7 cellular contexts compared by ENCODE assay signal in genomic region chr12:123150273-123150803, GRCh38. TPM values are rescaled to one million over a fixed set of nuclear protein-coding genes. Genes with fewer than 3 reads are reported as not detected.
DNase-seq lines count a peak whose midpoint lies in the region; ATAC-seq and TF ChIP-seq lines count a peak whose summit lies in the region.

No MANE protein-coding gene starts in this region.

- peaks cover 4% of the 10 kb centered on the region for H3K27me3 ChIP-seq in HL-60 (ENCODE audit: insufficient read depth, poor library complexity, severe bottlenecking)

- DNase-seq in HL-60 (ENCODE audit: low read depth in 1 of 2, low spot score in 1 of 2) (no peak), fibroblast of villous mesenchyme (ENCODE audit: low read depth) (no peak), omental fat pad (ENCODE audit: low spot score) (no peak), OCI-M2 (lab: John Stamatoyannopoulos, UW; ENCODE audit: unreplicated experiment) (no peak)
- peak; percentile 68 for DNase-seq in activated CD8-positive, alpha-beta memory T cell treated with anti-CD3 and anti-CD28 coated beads, Interleukin-2, amount 50 U/mL, for 48 hours

- TF ChIP-seq CTCF in HL-60 (IDR thresholded peaks at IDR 0.05; ENCODE audit: insufficient read depth, low read length) (no peak), fibroblast of villous mesenchyme (IDR thresholded peaks at IDR 0.05; ENCODE audit: insufficient read depth, low read depth, low read length) (no peak), omental fat pad (IDR thresholded peaks at IDR 0.05) (no peak)

- H3K27ac ChIP-seq in HL-60 (replicated peaks) = no peak overlapping the region

- peak; percentile 29 for ATAC-seq in GM19035 (IDR thresholded peaks at IDR 0.05; ENCODE audit: unreplicated experiment)
- ATAC-seq in omental fat pad (ENCODE audit: low FRiP score) = peak; percentile 37
- ATAC-seq in GM19455 (IDR thresholded peaks at IDR 0.05; ENCODE audit: unreplicated experiment) = no peak

- H3K4me3 ChIP-seq in HL-60 (replicated peaks; ENCODE audit: insufficient read depth, low read length) (peak overlapping the region; percentile 34), fibroblast of villous mesenchyme (ENCODE audit: low read depth, low read length) (peak overlapping the region; percentile 67)

RNA-seq across cellular contexts. Expression of gene PITPNM2, which starts 0.6 kb away (rescaled TPM):
- total RNA-seq in fibroblast of villous mesenchyme (3.9 and 4.2 TPM in 2 replicates), omental fat pad (10 to 100 TPM in 3 of 4 donors, 1 to 10 TPM in 1; 2.8 to 19.5 (median 14.2) TPM)
